ENCODE assay signal across 26 cellular contexts in genomic region chr10:121843379-121843778, GRCh38.
DNase-seq lines count a peak whose midpoint lies in the region; ATAC-seq, FAIRE-seq and TF ChIP-seq lines count a peak whose summit lies in the region.
"Had no signal": no experiment of that assay in that cellular context is flagged by ENCODE, and none has a peak within 500 bp of the region (broad histone marks: within the 10 kb centered on the region; RNA-seq: fewer than 3 reads in every experiment).

No MANE protein-coding gene starts in this region.

- intact Hi-C loops in left colon (cut with DNase I, micrococcal nuclease) (no loop called here), pancreas (cut with DNase I) (no loop called here), psoas muscle (cut with DNase I) (no loop called here)

- TF ChIP-seq RAD21 in A549 (conservative IDR thresholded peaks at IDR 0.05 in 1 of 2, IDR thresholded peaks at IDR 0.05 in 1 of 2) (no peak), liver (IDR thresholded peaks at IDR 0.05) (no peak)

- H3K9me3 ChIP-seq in A549 (no peaks in the 10 kb centered on the region), liver (ENCODE audit: control insufficient read depth in 4 of 4, low read length in 3 of 4) (peaks cover 0 to 3% (median 0%) of the 10 kb centered on the region in 4 donors), pancreas (no peaks in the 10 kb centered on the region), psoas muscle (no peaks in the 10 kb centered on the region)
- H3K9me3 ChIP-seq: BE2C had no signal

- no peak for DNase-seq in A549 (ENCODE audit: low read depth in 1 of 2, low spot score in 1 of 2)
- no peak for DNase-seq in left colon
- no peak for DNase-seq in pancreas
- no peak for DNase-seq in psoas muscle
- no peak for DNase-seq in islet precursor cell
- DNase-seq: ACHN; AML-193; BE2C; CD4-positive, alpha-beta T cell; CD8-positive, alpha-beta memory T cell; DMS 273 treated with DMSO at 0.1 percent for 48 hours; DMS79; EL; GDM1; GM23248; H7; HCEC 1CT had no signal

- TF ChIP-seq EP300 in A549 (IDR thresholded peaks at IDR 0.05): no peak

- H3K4me3 ChIP-seq in A549: no peak overlapping the region
- no peak overlapping the region for H3K4me3 ChIP-seq in liver (ENCODE audit: low read depth in 1 of 3, low read length in 3 of 3)
- H3K4me3 ChIP-seq in pancreas: no peak overlapping the region
- no peak overlapping the region for H3K4me3 ChIP-seq in psoas muscle
- H3K4me3 ChIP-seq: BLaER1 treated with 17β-estradiol and CSF1 and Interleukin-3, amounts not matched to agents 10 nM and 100 nM; GM12878; GM23248 had no signal

- FAIRE-seq in A549 (lab: Jason Lieb, UNC) (peak; percentile 43), pancreas (lab: Jason Lieb, UNC) (peak; percentile 47)
- FAIRE-seq: A204.1, D721Med, GM12878, H1 had no signal

- H3K4me2 ChIP-seq in A549: no peak overlapping the region
- H3K4me2 ChIP-seq: BLaER1 treated with 17β-estradiol and CSF1 and Interleukin-3, amounts not matched to agents 10 nM and 100 nM had no signal

- H3K36me3 ChIP-seq in liver (ENCODE audit: control insufficient read depth in 4 of 4, insufficient read depth in 3 of 4, low read depth in 1 of 4, low read length in 3 of 4) (peaks cover 0 to 9% (median 2%) of the 10 kb centered on the region in 4 donors), pancreas (no peaks in the 10 kb centered on the region), psoas muscle (ENCODE audit: insufficient read depth in 1 of 2, low read depth in 1 of 2) (peaks cover 0 to 18% of the 10 kb centered on the region in 2 donors)
- H3K36me3 ChIP-seq: BE2C had no signal

- no peak overlapping the region for H3K9ac ChIP-seq in liver (ENCODE audit: low read depth in 1 of 2, low read length in 2 of 2)
- H3K9ac ChIP-seq: BLaER1 treated with 17β-estradiol and CSF1 and Interleukin-3, amounts not matched to agents 10 nM and 100 nM; GM23248 had no signal

- POLR2A ChIA-PET in A549 (lab: Yijun Ruan, JAX): no interaction called here

- ATAC-seq in A549 (no peak), left colon (peak; percentile 54), pancreas (no peak), GM21423 (IDR thresholded peaks at IDR 0.05; ENCODE audit: unreplicated experiment) (no peak), psoas muscle (no peak), GM18517 (IDR thresholded peaks at IDR 0.05; ENCODE audit: unreplicated experiment) (no peak)
- ATAC-seq: GM12878 had no signal

- TF ChIP-seq CTCF in A549 (IDR thresholded peaks at IDR 0.05): no peak
- no peak for TF ChIP-seq CTCF in liver (IDR thresholded peaks at IDR 0.05; ENCODE audit: low read depth, low read length, missing input control)
- no peak for TF ChIP-seq CTCF in pancreas (IDR thresholded peaks at IDR 0.05)
- no peak for TF ChIP-seq CTCF in psoas muscle (IDR thresholded peaks at IDR 0.05)

- H3K4me1 ChIP-seq in A549 (no peaks in the 10 kb centered on the region), liver (ENCODE audit: control insufficient read depth in 4 of 4, insufficient read depth in 4 of 4, low read length in 3 of 4) (peaks cover 0 to 6% (median under 1%) of the 10 kb centered on the region in 4 donors), pancreas (no peaks in the 10 kb centered on the region), psoas muscle (no peaks in the 10 kb centered on the region)
- H3K4me1 ChIP-seq: BE2C; BLaER1 treated with 17β-estradiol and CSF1 and Interleukin-3, amounts not matched to agents 10 nM and 100 nM had no signal

- TF ChIP-seq POLR2A in A549 (IDR thresholded peaks at IDR 0.05; ENCODE audit: low read length): no peak

- 86% methylated on average over 2 of the region's 2 CpGs for WGBS in A549 (ENCODE audit: missing lambda C conversion rate)
- WGBS in liver: 72% methylated on average over 2 of the region's 2 CpGs
- 68 to 73% methylated on average over 2 of the region's 2 CpGs for WGBS in pancreas, 2 donors
- 98 to 100% (median 98%) methylated on average over 2 of the region's 2 CpGs for WGBS in psoas muscle, 3 donors

- CTCF ChIA-PET in A549 (lab: Yijun Ruan, JAX): no interaction called here

- H3K27ac ChIP-seq in A549 (no peak overlapping the region), liver (ENCODE audit: low read depth in 1 of 2, low read length in 2 of 2) (no peak overlapping the region), pancreas (no peak overlapping the region), psoas muscle (no peak overlapping the region)
- H3K27ac ChIP-seq: 22Rv1; BLaER1 treated with 17β-estradiol and CSF1 and Interleukin-3, amounts not matched to agents 10 nM and 100 nM; GM23248 had no signal

- H3K27me3 ChIP-seq in liver (ENCODE audit: control insufficient read depth in 4 of 4, insufficient read depth in 4 of 4, low read length in 3 of 4) (no peaks in the 10 kb centered on the region), pancreas (no peaks in the 10 kb centered on the region), psoas muscle (ENCODE audit: insufficient read depth in 3 of 3, low read length in 2 of 3) (no peaks in the 10 kb centered on the region)
- H3K27me3 ChIP-seq: BE2C; BLaER1 treated with 17β-estradiol and CSF1 and Interleukin-3, amounts not matched to agents 10 nM and 100 nM had no signal

TF ChIP-seq in A549, 52 proteins besides CTCF, POLR2A, EP300 and RAD21 (continues in another document):
- TF ChIP-seq HDAC2 (IDR thresholded peaks at IDR 0.05) (no peak), BHLHE40 (IDR thresholded peaks at IDR 0.05; ENCODE audit: low read depth, low read length) (no peak), HOXA7 (CRISPR knock-in tag; IDR thresholded peaks at IDR 0.05) (no peak), RFX5 (IDR thresholded peaks at IDR 0.05) (no peak), SREBF2 (IDR thresholded peaks at IDR 0.05) (no peak), BCL3 (IDR thresholded peaks at IDR 0.05) (no peak), MAFK (IDR thresholded peaks at IDR 0.05; ENCODE audit: partially characterized antibody) (no peak), TFCP2L1 (CRISPR knock-in tag; IDR thresholded peaks at IDR 0.05) (no peak), JUN (IDR thresholded peaks at IDR 0.05) (no peak), HEYL (CRISPR knock-in tag; IDR thresholded peaks at IDR 0.05) (no peak), RNF2 (IDR thresholded peaks at IDR 0.05; ENCODE audit: borderline replicate concordance, low read depth) (no peak), PHF8 (IDR thresholded peaks at IDR 0.05; ENCODE audit: borderline replicate concordance, low read depth) (no peak)

TF ChIP-seq in liver, 16 proteins besides CTCF, POLR2A, EP300 and RAD21:
- peak; percentile 79 for TF ChIP-seq FOXA2 (IDR thresholded peaks at IDR 0.05)
- no peak for TF ChIP-seq GABPA (IDR thresholded peaks at IDR 0.05 in 1 of 2, conservative IDR thresholded peaks at IDR 0.05 in 1 of 2)
- TF ChIP-seq NR2F2 (IDR thresholded peaks at IDR 0.05): peak; percentile 69
- peak; percentile 50 for TF ChIP-seq ZBTB33 (IDR thresholded peaks at IDR 0.05)
- no peak for TF ChIP-seq ATF3 (IDR thresholded peaks at IDR 0.05)
- TF ChIP-seq HNF4A (conservative IDR thresholded peaks at IDR 0.05): peak; percentile 78 to 85
- no peak for TF ChIP-seq TAF1 (conservative IDR thresholded peaks at IDR 0.05)
- peak in 1 of 2 donors; percentile 35 for TF ChIP-seq JUND (IDR thresholded peaks at IDR 0.05)
- peak; percentile 75 for TF ChIP-seq YY1 (IDR thresholded peaks at IDR 0.05)
- TF ChIP-seq SP1 (IDR thresholded peaks at IDR 0.05): peak; percentile 70
- TF ChIP-seq HNF4G (IDR thresholded peaks at IDR 0.05): no peak
- peak; percentile 71 for TF ChIP-seq FOXA1 (IDR thresholded peaks at IDR 0.05)
- no peak for TF ChIP-seq EGR1 (IDR thresholded peaks at IDR 0.05; ENCODE audit: low read depth in 2 of 2)
- TF ChIP-seq RXRA (IDR thresholded peaks at IDR 0.05): peak; percentile 63 to 66
- peak; percentile 35 for TF ChIP-seq REST (IDR thresholded peaks at IDR 0.05)
